8 cellular contexts compared by ENCODE assay signal in the genomic region with DNA sequence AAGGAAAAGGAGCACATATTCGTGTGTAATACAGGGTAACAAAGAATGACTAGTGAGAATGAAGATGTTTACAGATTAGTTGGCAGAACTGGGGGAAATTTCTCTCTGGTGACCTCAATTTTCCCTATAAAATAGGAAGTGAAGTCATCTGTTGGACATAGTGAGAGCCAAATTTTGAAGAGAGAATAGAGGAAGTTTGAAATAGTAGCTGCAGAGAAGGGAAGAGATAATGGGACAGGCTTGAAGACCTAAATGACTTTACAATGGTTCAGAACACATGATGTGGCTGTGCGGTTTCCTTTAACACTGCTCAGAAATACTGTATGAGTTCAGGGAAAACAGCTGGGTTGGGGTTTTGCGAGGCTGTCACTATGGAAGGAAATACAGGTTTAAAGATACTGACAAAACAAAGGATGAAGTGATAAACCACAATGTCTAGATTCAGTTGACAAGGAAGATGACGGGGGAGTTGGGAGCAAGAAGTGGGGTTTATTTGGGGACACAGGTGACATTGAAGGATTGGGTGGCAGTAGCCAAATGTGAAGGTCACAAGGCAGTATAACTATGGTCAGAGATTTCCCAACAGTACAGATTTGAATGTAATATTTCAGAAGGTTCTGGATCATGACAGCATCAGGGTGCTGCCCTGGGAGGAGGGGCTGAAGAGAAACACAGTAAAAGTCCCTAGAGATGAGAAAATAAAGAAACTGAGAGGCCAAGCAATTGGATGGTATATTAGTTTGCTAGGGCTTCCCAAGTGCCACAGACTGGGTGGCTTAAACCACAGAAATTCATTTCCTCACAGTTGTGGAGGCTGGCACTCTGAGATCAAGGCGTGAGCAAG.
DNase-seq lines count a peak whose midpoint lies in the region; ATAC-seq, FAIRE-seq and TF ChIP-seq lines count a peak whose summit lies in the region.

No MANE protein-coding gene starts in this region.

- H3K79me2 ChIP-seq in GM12878 (ENCODE audit: control insufficient read depth, insufficient read depth, low read length): no peaks in the 10 kb centered on the region; the same call in 1 of the 2 replicates

- intact Hi-C loops in GM12878 (cut with micrococcal nuclease; ENCODE audit: unreplicated experiment): loop anchor here (1.0 to 5.0 kb wide), 6 partner anchors 11 to 310 kb away; no protein-coding TSS in a partner anchor
- intact Hi-C loops in aorta (cut with DNase I): no loop called here

- H3K4me3 Mint-ChIP-seq in type B pancreatic cell: no peak overlapping the region

- no peak overlapping the region for H3K4me3 ChIP-seq in GM12878
- H3K4me3 ChIP-seq in neutrophil (ENCODE audit: low read depth in 1 of 2, low read length in 1 of 2): peak overlapping the region in 1 of 2 experiments; percentile 31
- H3K4me3 ChIP-seq in aorta (ENCODE audit: low read length in 2 of 2): no peak overlapping the region

- H3K27me3 Mint-ChIP-seq in type B pancreatic cell: no peaks in the 10 kb centered on the region

- H4K20me1 ChIP-seq in GM12878 (ENCODE audit: control insufficient read depth, insufficient read depth): no peaks in the 10 kb centered on the region

- peak; percentile 70 to 74 for TF ChIP-seq EP300 in GM12878 (IDR thresholded peaks at IDR 0.05; ENCODE audit: borderline replicate concordance in 1 of 2, control insufficient read depth in 1 of 2, low read depth in 2 of 2, low read length in 2 of 2)

- WGBS in GM12878 (ENCODE audit: insufficient coverage, insufficient replicate concordance, low lambda C conversion rate, missing lambda C conversion rate): under 1% methylated on average over 5 of the region's 5 CpGs
- 72% methylated on average over 5 of the region's 5 CpGs for WGBS in aorta, 2 donors

- H3K4me2 ChIP-seq in GM12878 (ENCODE audit: control insufficient read depth, insufficient read depth): peak overlapping the region; percentile 90

- peaks cover 4% of the 10 kb centered on the region for H3K4me1 Mint-ChIP-seq in type B pancreatic cell (ENCODE audit: unreplicated experiment)

- CTCF ChIA-PET in GM12878 (lab: Yijun Ruan, JAX): interaction anchor here (1.0 to 5.7 kb wide), 6 partner anchors 10 to 61 kb away, joined by 3 to 62 read pairs (median 6); no protein-coding TSS in a partner anchor

- ATAC-seq in GM18873 (IDR thresholded peaks at IDR 0.05; ENCODE audit: low FRiP score, unreplicated experiment) (peak; percentile 89), HG03066 (IDR thresholded peaks at IDR 0.05; ENCODE audit: low read depth, unreplicated experiment) (peak; percentile 89), GM12878 (peak; percentile 90), aorta (ENCODE audit: low FRiP score) (peak; percentile 78)

- RAD21 ChIA-PET in GM12878 (lab: Charles Lee; ENCODE audit: unreplicated experiment): interaction anchor here (0.6 to 4.6 kb wide), 7 partner anchors 9 to 62 kb away, joined by 3 to 23 read pairs (median 3); no protein-coding TSS in a partner anchor

- in situ Hi-C loops in GM12878 (cut with MboI): no loop called here

- peak overlapping the region; percentile 37 for H2AFZ ChIP-seq in GM12878 (ENCODE audit: control insufficient read depth, low read depth, low read length)

- SMC1A ChIA-PET in GM12878 (lab: Charles Lee; ENCODE audit: uncharacterized antibody, unreplicated experiment): interaction anchor here (0.9 to 6.3 kb wide), 13 partner anchors 11 to 156 kb away, joined by 3 to 89 read pairs (median 5); no protein-coding TSS in a partner anchor

- TF ChIP-seq RAD21 in GM12878 (IDR thresholded peaks at IDR 0.05; ENCODE audit: insufficient read depth, low read depth, low read length): 0 out of 2 replicates have a peak, but pooled peaks have one; percentile 5

- POLR2A ChIA-PET in GM12878 (lab: Charles Lee): interaction anchor here (0.6 to 2.7 kb wide), 6 partner anchors 12 to 73 kb away, joined by 3 to 22 read pairs (median 6); no protein-coding TSS in a partner anchor

- H3K27ac ChIP-seq in GM12878 (ENCODE audit: control insufficient read depth, insufficient read depth) (peak overlapping the region; percentile 71), neutrophil (peak overlapping the region; percentile 84), aorta (ENCODE audit: low read depth in 1 of 2, low read length in 2 of 2) (no peak overlapping the region)

- peaks cover 20% of the 10 kb centered on the region for H3K4me1 ChIP-seq in GM12878 (ENCODE audit: control insufficient read depth, insufficient read depth, low read length)
- H3K4me1 ChIP-seq in neutrophil (ENCODE audit: control insufficient read depth in 1 of 2, insufficient read depth in 1 of 2, low read depth in 1 of 2, low read length in 1 of 2): peaks cover 21 to 24% of the 10 kb centered on the region in 2 experiments
- no peaks in the 10 kb centered on the region for H3K4me1 ChIP-seq in aorta (ENCODE audit: control insufficient read depth in 1 of 2, insufficient read depth in 2 of 2, low read length in 2 of 2)

- H3K9me3 ChIP-seq in GM12878 (replicated peaks; ENCODE audit: control insufficient read depth, insufficient read depth, low read length) (no peaks in the 10 kb centered on the region; the same call in 2 of the 3 replicates), neutrophil (no peaks in the 10 kb centered on the region), aorta (ENCODE audit: control insufficient read depth, low read length) (no peaks in the 10 kb centered on the region)

- BruUV-seq in GM12878 (replicated peaks; lab: Mats Ljungman, UMichigan): no TSS peak

- H3K36me3 Mint-ChIP-seq in type B pancreatic cell: no peaks in the 10 kb centered on the region

- peak in 4 of 5 experiments; percentile 25 to 97 (median 58) for DNase-seq in T-helper 2 cell
- DNase-seq in GM12878 (ENCODE audit: low read depth, low spot score): peak; percentile 81
- peak in 1 of 2 donors; percentile 62 for DNase-seq in aorta
- DNase-seq in GM19240 (ENCODE audit: insufficient read length, low spot score): no peak
- no peak for DNase-seq in type B pancreatic cell (ENCODE audit: extremely low spot score, unreplicated experiment)

- no peak overlapping the region for H3K27ac Mint-ChIP-seq in type B pancreatic cell

- no peak for TF ChIP-seq POLR2A in GM12878 (IDR thresholded peaks at IDR 0.05; ENCODE audit: low read depth, low read length)

- H3K36me3 ChIP-seq in GM12878 (ENCODE audit: control insufficient read depth in 2 of 2, insufficient read depth in 2 of 2, low read length in 1 of 2) (no peaks in the 10 kb centered on the region), neutrophil (no peaks in the 10 kb centered on the region), aorta (ENCODE audit: control insufficient read depth in 1 of 2, insufficient read depth in 2 of 2, low read length in 1 of 2) (no peaks in the 10 kb centered on the region)

- H3K9ac ChIP-seq in GM12878 (ENCODE audit: control insufficient read depth, insufficient read depth, low read length): peak overlapping the region; percentile 15

- H3K9me3 Mint-ChIP-seq in type B pancreatic cell: peaks cover 3% of the 10 kb centered on the region

- H3K27me3 ChIP-seq in GM12878 (replicated peaks in 1 of 2; ENCODE audit: control insufficient read depth in 2 of 2, insufficient read depth in 2 of 2, low read length in 1 of 2): no peaks in the 10 kb centered on the region
- no peaks in the 10 kb centered on the region for H3K27me3 ChIP-seq in neutrophil
- H3K27me3 ChIP-seq in aorta (ENCODE audit: control insufficient read depth in 1 of 2, insufficient read depth in 2 of 2, low read length in 1 of 2): no peaks in the 10 kb centered on the region

- TF ChIP-seq CTCF in GM12878 (IDR thresholded peaks at IDR 0.05 in 2 of 3, conservative IDR thresholded peaks at IDR 0.05 in 1 of 3; ENCODE audit: control insufficient read depth in 2 of 3, extremely low read depth in 1 of 3, insufficient read depth in 1 of 3, low read depth in 3 of 3, low read length in 3 of 3) (no peak), neutrophil (IDR thresholded peaks at IDR 0.05) (no peak), type B pancreatic cell (conservative IDR thresholded peaks at IDR 0.05) (no peak)

- no peak for FAIRE-seq in GM12878 (lab: Jason Lieb, UNC)

TF ChIP-seq in GM12878, 131 proteins besides CTCF, POLR2A, EP300 and RAD21 (continues in another document):
- TF ChIP-seq CBFB (IDR thresholded peaks at IDR 0.05; ENCODE audit: low read depth) (peak; percentile 91), POLR2AphosphoS2 (IDR thresholded peaks at IDR 0.05; ENCODE audit: low read depth, low read length) (no peak), PAX5 (IDR thresholded peaks at IDR 0.05; ENCODE audit: borderline replicate concordance, low read depth, low read length) (peak; percentile 93)
- TF ChIP-seq, protein P1, sequence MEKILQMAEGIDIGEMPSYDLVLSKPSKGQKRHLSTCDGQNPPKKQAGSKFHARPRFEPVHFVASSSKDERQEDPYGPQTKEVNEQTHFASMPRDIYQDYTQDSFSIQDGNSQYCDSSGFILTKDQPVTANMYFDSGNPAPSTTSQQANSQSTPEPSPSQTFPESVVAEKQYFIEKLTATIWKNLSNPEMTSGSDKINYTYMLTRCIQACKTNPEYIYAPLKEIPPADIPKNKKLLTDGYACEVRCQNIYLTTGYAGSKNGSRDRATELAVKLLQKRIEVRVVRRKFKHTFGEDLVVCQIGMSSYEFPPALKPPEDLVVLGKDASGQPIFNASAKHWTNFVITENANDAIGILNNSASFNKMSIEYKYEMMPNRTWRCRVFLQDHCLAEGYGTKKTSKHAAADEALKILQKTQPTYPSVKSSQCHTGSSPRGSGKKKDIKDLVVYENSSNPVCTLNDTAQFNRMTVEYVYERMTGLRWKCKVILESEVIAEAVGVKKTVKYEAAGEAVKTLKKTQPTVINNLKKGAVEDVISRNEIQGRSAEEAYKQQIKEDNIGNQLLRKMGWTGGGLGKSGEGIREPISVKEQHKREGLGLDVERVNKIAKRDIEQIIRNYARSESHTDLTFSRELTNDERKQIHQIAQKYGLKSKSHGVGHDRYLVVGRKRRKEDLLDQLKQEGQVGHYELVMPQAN (conservative IDR thresholded peaks at IDR 0.05): no peak; the same call in 1 of the 2 replicates

Comparison
In these comparisons a context has a peak if more than half of its experiments do, and no peak if none do; other contexts are left out.
1. DNase-seq: peak in T-helper 2 cell (4 of 5) and GM12878 (single experiment); none in GM19240 (single experiment) and type B pancreatic cell (single experiment).
2. H3K27ac ChIP-seq: peak in GM12878 (single experiment) and neutrophil (single experiment); none in aorta (0 of 2).
3. Peak in every context shown above with its lines, with median percentiles within 50 percentile points of each other: ATAC-seq.